ENCODE assay signal across 1 cellular context in genomic region chr17:41864837-41865595, GRCh38.
TF ChIP-seq lines count a peak whose summit lies in the region.

Gene KLHL11, minus strand, starts transcription at chr17:41865423. Its CDS starts 53 bp downstream, at chr17:41865370.

TF ChIP-seq in K562, 482 proteins besides CTCF, POLR2A, EP300 and RAD21 (continued from another document and continues in another):
- TF ChIP-seq, protein P1, sequence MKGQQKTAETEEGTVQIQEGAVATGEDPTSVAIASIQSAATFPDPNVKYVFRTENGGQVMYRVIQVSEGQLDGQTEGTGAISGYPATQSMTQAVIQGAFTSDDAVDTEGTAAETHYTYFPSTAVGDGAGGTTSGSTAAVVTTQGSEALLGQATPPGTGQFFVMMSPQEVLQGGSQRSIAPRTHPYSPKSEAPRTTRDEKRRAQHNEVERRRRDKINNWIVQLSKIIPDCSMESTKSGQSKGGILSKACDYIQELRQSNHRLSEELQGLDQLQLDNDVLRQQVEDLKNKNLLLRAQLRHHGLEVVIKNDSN (CRISPR knock-in tag; IDR thresholded peaks at IDR 0.05), result no peak
- TF ChIP-seq SMAD4 (CRISPR knock-in tag; conservative IDR thresholded peaks at IDR 0.05) (no peak), ZNF133 (CRISPR knock-in tag; IDR thresholded peaks at IDR 0.05) (no peak), ZKSCAN8 (CRISPR knock-in tag; IDR thresholded peaks at IDR 0.05) (no peak), SMARCB1 (IDR thresholded peaks at IDR 0.05; ENCODE audit: insufficient read length, low read depth) (no peak), POLR3G (IDR thresholded peaks at IDR 0.05; ENCODE audit: extremely low read depth, insufficient read length, insufficient replicate concordance) (no peak), RHOXF2B (CRISPR knock-in tag; conservative IDR thresholded peaks at IDR 0.05) (no peak), POLR2AphosphoS2 (IDR thresholded peaks at IDR 0.05; ENCODE audit: low read length) (no peak), BMI1 (IDR thresholded peaks at IDR 0.05; ENCODE audit: low read length) (no peak), ZBED1 (IDR thresholded peaks at IDR 0.05) (0 out of 2 replicates have a peak, but pooled peaks have one; percentile 41), CREB3 (tag; conservative IDR thresholded peaks at IDR 0.05; ENCODE audit: low read depth) (no peak), ZBTB8A (IDR thresholded peaks at IDR 0.05; ENCODE audit: partially characterized antibody) (no peak), ZNF347 (CRISPR knock-in tag; IDR thresholded peaks at IDR 0.05; ENCODE audit: low read depth) (no peak), GABPA (tag; conservative IDR thresholded peaks at IDR 0.05; ENCODE audit: low read depth) (no peak), PKNOX1 (IDR thresholded peaks at IDR 0.05) (no peak), KLF16 (IDR thresholded peaks at IDR 0.05) (no peak), TAF1 (IDR thresholded peaks at IDR 0.05; ENCODE audit: control insufficient read depth, extremely low read depth, insufficient read depth, low read length, severe bottlenecking) (peak; percentile 96), E2F6 (IDR thresholded peaks at IDR 0.05; ENCODE audit: borderline replicate concordance in 1 of 2, extremely low read depth in 1 of 2, insufficient read depth in 1 of 2, insufficient read length in 1 of 2, low read depth in 1 of 2, low read length in 1 of 2, poor library complexity in 1 of 2, severe bottlenecking in 1 of 2) (peak; percentile 56 to 74), NFRKB (IDR thresholded peaks at IDR 0.05; ENCODE audit: low read depth) (no peak), TGIF2 (CRISPR knock-in tag; IDR thresholded peaks at IDR 0.05) (no peak), TAF9B (IDR thresholded peaks at IDR 0.05; ENCODE audit: partially characterized antibody) (peak; percentile 40), ZNF561 (CRISPR knock-in tag; conservative IDR thresholded peaks at IDR 0.05) (no peak), MAFK (IDR thresholded peaks at IDR 0.05; ENCODE audit: low read length) (no peak), HDAC6 (IDR thresholded peaks at IDR 0.05; ENCODE audit: low read depth, low read length) (no peak), MTA2 (IDR thresholded peaks at IDR 0.05; ENCODE audit: low read depth) (no peak), ATF4 (CRISPR knock-in tag; IDR thresholded peaks at IDR 0.05) (no peak), CCNT2 (IDR thresholded peaks at IDR 0.05; ENCODE audit: borderline replicate concordance, extremely low read depth, insufficient read length, low read depth, low read length) (peak; percentile 56), ZNF277 (CRISPR knock-in tag; IDR thresholded peaks at IDR 0.05; ENCODE audit: borderline replicate concordance) (no peak), ZNF785 (CRISPR knock-in tag; IDR thresholded peaks at IDR 0.05) (no peak), ZBTB26 (CRISPR knock-in tag; IDR thresholded peaks at IDR 0.05) (no peak), ZNF140 (CRISPR knock-in tag; IDR thresholded peaks at IDR 0.05) (no peak), ZNF232 (CRISPR knock-in tag; IDR thresholded peaks at IDR 0.05) (no peak), PHF20 (IDR thresholded peaks at IDR 0.05; ENCODE audit: partially characterized antibody) (no peak), NFATC3 (IDR thresholded peaks at IDR 0.05) (no peak), NFIX (CRISPR knock-in tag; IDR thresholded peaks at IDR 0.05; ENCODE audit: low read depth) (no peak), TBP (optimal IDR thresholded peaks at IDR 0.05; ENCODE audit: low read depth, low read length) (peak; percentile 88), HNRNPH1 (optimal IDR thresholded peaks at IDR 0.05; ENCODE audit: low read depth, low read length) (no peak), ZNF124 (CRISPR knock-in tag; IDR thresholded peaks at IDR 0.05) (no peak), HIVEP1 (CRISPR knock-in tag; IDR thresholded peaks at IDR 0.05) (no peak), XRCC3 (IDR thresholded peaks at IDR 0.05) (no peak), ETS1 (conservative IDR thresholded peaks at IDR 0.05; ENCODE audit: control insufficient read depth, low read depth, low read length) (peak; percentile 61; the same call in 1 of the 2 replicates), TAF7 (tag; IDR thresholded peaks at IDR 0.05) (peak; percentile 60; the same call in 1 of the 2 replicates), OTX1 (CRISPR knock-in tag; IDR thresholded peaks at IDR 0.05) (no peak), ZNF431 (CRISPR knock-in tag; IDR thresholded peaks at IDR 0.05) (0 out of 2 replicates have a peak, but pooled peaks have one; percentile 44), EHMT2 (IDR thresholded peaks at IDR 0.05) (no peak), HEY1 (CRISPR knock-in tag; IDR thresholded peaks at IDR 0.05; ENCODE audit: borderline replicate concordance) (no peak), GATAD2B (IDR thresholded peaks at IDR 0.05; ENCODE audit: borderline replicate concordance) (no peak; the same call in 1 of the 2 replicates), TCF7 (IDR thresholded peaks at IDR 0.05; ENCODE audit: borderline replicate concordance) (no peak), ESRRB (CRISPR knock-in tag; IDR thresholded peaks at IDR 0.05; ENCODE audit: borderline replicate concordance) (no peak), HDAC8 (tag; IDR thresholded peaks at IDR 0.05) (no peak), MTA3 (IDR thresholded peaks at IDR 0.05; ENCODE audit: borderline replicate concordance) (0 out of 2 replicates have a peak, but pooled peaks have one; percentile 67), ZNF24 (IDR thresholded peaks at IDR 0.05) (no peak)
- TF ChIP-seq, protein P2, sequence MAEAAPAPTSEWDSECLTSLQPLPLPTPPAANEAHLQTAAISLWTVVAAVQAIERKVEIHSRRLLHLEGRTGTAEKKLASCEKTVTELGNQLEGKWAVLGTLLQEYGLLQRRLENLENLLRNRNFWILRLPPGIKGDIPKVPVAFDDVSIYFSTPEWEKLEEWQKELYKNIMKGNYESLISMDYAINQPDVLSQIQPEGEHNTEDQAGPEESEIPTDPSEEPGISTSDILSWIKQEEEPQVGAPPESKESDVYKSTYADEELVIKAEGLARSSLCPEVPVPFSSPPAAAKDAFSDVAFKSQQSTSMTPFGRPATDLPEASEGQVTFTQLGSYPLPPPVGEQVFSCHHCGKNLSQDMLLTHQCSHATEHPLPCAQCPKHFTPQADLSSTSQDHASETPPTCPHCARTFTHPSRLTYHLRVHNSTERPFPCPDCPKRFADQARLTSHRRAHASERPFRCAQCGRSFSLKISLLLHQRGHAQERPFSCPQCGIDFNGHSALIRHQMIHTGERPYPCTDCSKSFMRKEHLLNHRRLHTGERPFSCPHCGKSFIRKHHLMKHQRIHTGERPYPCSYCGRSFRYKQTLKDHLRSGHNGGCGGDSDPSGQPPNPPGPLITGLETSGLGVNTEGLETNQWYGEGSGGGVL (CRISPR knock-in tag; IDR thresholded peaks at IDR 0.05), result no peak
- TF ChIP-seq, protein P3, sequence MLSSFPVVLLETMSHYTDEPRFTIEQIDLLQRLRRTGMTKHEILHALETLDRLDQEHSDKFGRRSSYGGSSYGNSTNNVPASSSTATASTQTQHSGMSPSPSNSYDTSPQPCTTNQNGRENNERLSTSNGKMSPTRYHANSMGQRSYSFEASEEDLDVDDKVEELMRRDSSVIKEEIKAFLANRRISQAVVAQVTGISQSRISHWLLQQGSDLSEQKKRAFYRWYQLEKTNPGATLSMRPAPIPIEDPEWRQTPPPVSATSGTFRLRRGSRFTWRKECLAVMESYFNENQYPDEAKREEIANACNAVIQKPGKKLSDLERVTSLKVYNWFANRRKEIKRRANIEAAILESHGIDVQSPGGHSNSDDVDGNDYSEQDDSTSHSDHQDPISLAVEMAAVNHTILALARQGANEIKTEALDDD (IDR thresholded peaks at IDR 0.05), result no peak
- TF ChIP-seq, protein P4, sequence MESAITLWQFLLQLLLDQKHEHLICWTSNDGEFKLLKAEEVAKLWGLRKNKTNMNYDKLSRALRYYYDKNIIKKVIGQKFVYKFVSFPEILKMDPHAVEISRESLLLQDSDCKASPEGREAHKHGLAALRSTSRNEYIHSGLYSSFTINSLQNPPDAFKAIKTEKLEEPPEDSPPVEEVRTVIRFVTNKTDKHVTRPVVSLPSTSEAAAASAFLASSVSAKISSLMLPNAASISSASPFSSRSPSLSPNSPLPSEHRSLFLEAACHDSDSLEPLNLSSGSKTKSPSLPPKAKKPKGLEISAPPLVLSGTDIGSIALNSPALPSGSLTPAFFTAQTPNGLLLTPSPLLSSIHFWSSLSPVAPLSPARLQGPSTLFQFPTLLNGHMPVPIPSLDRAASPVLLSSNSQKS (CRISPR knock-in tag; IDR thresholded peaks at IDR 0.05), result no peak
- TF ChIP-seq, protein P5, sequence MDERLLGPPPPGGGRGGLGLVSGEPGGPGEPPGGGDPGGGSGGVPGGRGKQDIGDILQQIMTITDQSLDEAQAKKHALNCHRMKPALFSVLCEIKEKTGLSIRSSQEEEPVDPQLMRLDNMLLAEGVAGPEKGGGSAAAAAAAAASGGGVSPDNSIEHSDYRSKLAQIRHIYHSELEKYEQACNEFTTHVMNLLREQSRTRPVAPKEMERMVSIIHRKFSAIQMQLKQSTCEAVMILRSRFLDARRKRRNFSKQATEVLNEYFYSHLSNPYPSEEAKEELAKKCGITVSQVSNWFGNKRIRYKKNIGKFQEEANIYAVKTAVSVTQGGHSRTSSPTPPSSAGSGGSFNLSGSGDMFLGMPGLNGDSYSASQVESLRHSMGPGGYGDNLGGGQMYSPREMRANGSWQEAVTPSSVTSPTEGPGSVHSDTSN (CRISPR knock-in tag; IDR thresholded peaks at IDR 0.05; ENCODE audit: low read depth), result no peak
- TF ChIP-seq, protein P5 (tag; conservative IDR thresholded peaks at IDR 0.05; ENCODE audit: low read depth), result no peak
